1 cellular context compared by ENCODE assay signal in the genomic region with DNA sequence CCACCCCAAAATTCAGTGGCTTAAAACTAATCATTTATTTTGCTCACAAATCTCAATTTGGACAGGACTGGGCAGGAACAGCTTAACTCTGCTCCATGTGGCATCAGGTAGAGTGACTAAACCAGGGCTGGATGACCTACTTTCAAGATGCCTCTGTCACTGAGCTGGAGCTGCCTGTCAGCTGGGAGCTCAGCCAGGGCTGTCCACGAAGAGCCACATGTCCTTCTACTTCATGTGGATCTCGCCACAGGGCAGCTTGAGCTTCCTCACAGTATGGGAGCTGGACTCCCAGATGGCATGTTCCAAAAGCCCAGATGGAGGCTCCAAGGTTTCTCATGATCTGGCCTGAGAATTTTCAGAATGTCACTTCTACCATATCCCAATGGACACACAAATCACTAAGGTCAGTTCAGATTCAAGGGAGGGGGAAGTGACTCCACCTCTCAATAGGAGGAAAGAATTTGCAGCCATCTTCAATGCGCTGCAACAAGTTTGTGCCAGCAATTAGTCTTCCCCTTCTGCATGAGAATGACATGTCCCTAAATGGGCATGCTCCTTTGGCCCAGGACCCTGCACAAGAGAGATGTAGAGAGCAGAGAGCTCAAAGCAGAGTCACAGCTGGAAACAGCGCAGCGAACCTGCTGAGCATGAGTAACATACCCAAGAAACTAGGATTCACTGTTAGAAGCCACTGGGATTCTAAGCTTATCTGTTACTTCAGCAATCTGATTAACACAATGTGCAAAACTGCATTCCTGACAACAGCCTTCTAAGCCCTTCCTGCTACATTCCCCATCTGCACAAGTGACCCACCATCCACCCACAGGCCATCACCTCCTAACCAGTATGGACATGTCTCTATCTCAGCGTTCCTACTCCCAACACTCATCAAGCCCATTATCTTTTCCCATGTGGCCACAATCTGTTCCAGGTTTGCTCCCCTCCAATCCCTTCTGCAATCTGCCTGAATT.
TF ChIP-seq lines count a peak whose summit lies in the region.

No MANE protein-coding gene starts in this region.

TF ChIP-seq in SK-N-SH, 30 proteins besides CTCF, POLR2A, EP300 and RAD21 (continued from another document):
- TF ChIP-seq, protein P1, sequence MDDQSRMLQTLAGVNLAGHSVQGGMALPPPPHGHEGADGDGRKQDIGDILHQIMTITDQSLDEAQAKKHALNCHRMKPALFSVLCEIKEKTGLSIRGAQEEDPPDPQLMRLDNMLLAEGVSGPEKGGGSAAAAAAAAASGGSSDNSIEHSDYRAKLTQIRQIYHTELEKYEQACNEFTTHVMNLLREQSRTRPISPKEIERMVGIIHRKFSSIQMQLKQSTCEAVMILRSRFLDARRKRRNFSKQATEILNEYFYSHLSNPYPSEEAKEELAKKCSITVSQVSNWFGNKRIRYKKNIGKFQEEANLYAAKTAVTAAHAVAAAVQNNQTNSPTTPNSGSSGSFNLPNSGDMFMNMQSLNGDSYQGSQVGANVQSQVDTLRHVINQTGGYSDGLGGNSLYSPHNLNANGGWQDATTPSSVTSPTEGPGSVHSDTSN (IDR thresholded peaks at IDR 0.05) = no peak
- TF ChIP-seq RCOR1 (IDR thresholded peaks at IDR 0.05; ENCODE audit: low read length) = no peak
- no peak for TF ChIP-seq MXI1 (IDR thresholded peaks at IDR 0.05; ENCODE audit: low read depth, low read length)
- TF ChIP-seq, protein P2, sequence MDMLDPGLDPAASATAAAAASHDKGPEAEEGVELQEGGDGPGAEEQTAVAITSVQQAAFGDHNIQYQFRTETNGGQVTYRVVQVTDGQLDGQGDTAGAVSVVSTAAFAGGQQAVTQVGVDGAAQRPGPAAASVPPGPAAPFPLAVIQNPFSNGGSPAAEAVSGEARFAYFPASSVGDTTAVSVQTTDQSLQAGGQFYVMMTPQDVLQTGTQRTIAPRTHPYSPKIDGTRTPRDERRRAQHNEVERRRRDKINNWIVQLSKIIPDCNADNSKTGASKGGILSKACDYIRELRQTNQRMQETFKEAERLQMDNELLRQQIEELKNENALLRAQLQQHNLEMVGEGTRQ (IDR thresholded peaks at IDR 0.05; ENCODE audit: borderline replicate concordance, low read depth, low read length) = no peak
- no peak for TF ChIP-seq CHD2 (IDR thresholded peaks at IDR 0.05; ENCODE audit: low read length, partially characterized antibody)
- no peak for TF ChIP-seq USF1 (IDR thresholded peaks at IDR 0.05; ENCODE audit: borderline replicate concordance, low read depth)
- TF ChIP-seq SMC3 (IDR thresholded peaks at IDR 0.05; ENCODE audit: low read depth, low read length) = no peak
- no peak for TF ChIP-seq NFIC (IDR thresholded peaks at IDR 0.05; ENCODE audit: borderline replicate concordance)
